27 cellular contexts compared by ENCODE assay signal in the genomic region with DNA sequence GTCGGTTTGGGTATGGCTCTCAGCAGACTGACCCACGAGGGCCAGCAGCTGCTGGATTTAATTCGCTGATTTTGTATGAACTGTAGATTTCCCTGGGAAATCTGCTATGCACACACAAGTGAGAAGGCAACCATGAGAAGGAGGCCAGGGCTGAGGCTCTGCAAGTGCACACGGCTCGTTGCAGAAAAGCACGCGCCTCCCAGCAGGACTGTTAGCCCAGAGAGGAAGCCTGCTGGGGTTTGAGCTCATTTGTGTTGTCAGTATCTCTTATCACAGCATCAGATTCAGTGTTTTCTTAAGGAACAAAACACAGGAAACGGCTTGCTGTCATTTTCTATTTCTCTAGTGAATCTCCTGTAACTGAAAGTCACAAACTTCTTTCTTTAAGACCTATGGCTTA.
DNase-seq lines count a peak whose midpoint lies in the region; ATAC-seq and TF ChIP-seq lines count a peak whose summit lies in the region.
"Had no signal": no experiment of that assay in that cellular context is flagged by ENCODE, and none has a peak within 500 bp of the region (broad histone marks: within the 10 kb centered on the region; RNA-seq: fewer than 3 reads in every experiment).

No MANE protein-coding gene starts in this region.

- CTCF ChIA-PET in HEK293T (lab: Yijun Ruan, JAX), result interaction anchor here (1.1 kb wide), 1 partner anchor 21 kb away, joined by 5 read pairs; no protein-coding TSS in a partner anchor

- TF ChIP-seq CTCF in endodermal cell (conservative IDR thresholded peaks at IDR 0.05), result no peak

- no peak overlapping the region for H3K27ac Mint-ChIP-seq in endodermal cell
- H3K27ac Mint-ChIP-seq: activated CD4-positive, alpha-beta T cell treated with anti-CD3 and anti-CD28 coated beads for 36 hours; activated CD8-positive, alpha-beta T cell treated with anti-CD3 and anti-CD28 coated beads for 36 hours; activated naive CD4-positive, alpha-beta T cell treated with anti-CD3 and anti-CD28 coated beads for 36 hours; natural killer cell treated with Interleukin-12 subunit alpha and Interleukin-12 subunit beta and Interleukin-15 and Interleukin-18, amount 100 ng/mL, for 72 hours; stimulated activated naive B cell treated with anti-CD40 and anti-IgM and Interleukin-4, amounts not matched to agents 10 μg/mL and 1 μg/mL and 100 μg/mL, for 72 hours; type B pancreatic cell had no signal

- peaks cover 16% of the 10 kb centered on the region for H3K4me1 Mint-ChIP-seq in endodermal cell
- H3K4me1 Mint-ChIP-seq: activated CD4-positive, alpha-beta T cell treated with anti-CD3 and anti-CD28 coated beads for 36 hours; stimulated activated naive B cell treated with anti-CD40 and anti-IgM and Interleukin-4, amounts not matched to agents 10 μg/mL and 1 μg/mL and 100 μg/mL, for 72 hours had no signal

- no peak overlapping the region for H3K27ac ChIP-seq in endodermal cell (ENCODE audit: low read depth, low read length)
- H3K27ac ChIP-seq: BLaER1 treated with 17β-estradiol and CSF1 and Interleukin-3, amounts not matched to agents 10 nM and 100 nM; esophagus squamous epithelium; foreskin keratinocyte; ovary had no signal

- WGBS in endodermal cell (ENCODE audit: insufficient coverage in 1 of 2, insufficient read length in 1 of 2), 2 experiments, result 24 to 44% methylated on average over 8 of the region's 8 CpGs

- H3K4me1 ChIP-seq in endodermal cell (ENCODE audit: control insufficient read depth, insufficient read depth, low read length), result peaks cover 3% of the 10 kb centered on the region
- H3K4me1 ChIP-seq: BLaER1 treated with 17β-estradiol and CSF1 and Interleukin-3, amounts not matched to agents 10 nM and 100 nM; esophagus squamous epithelium; foreskin keratinocyte; HAP-1 had no signal

- H3K9me3 ChIP-seq in endodermal cell (ENCODE audit: control insufficient read depth, low read length), result no peaks in the 10 kb centered on the region
- H3K9me3 ChIP-seq: BLaER1 treated with 17β-estradiol and CSF1 and Interleukin-3, amounts not matched to agents 10 nM and 100 nM; esophagus squamous epithelium; HAP-1; ovary had no signal

- peaks cover 26% of the 10 kb centered on the region for H3K27me3 ChIP-seq in endodermal cell (ENCODE audit: control insufficient read depth, insufficient read depth, low read length, poor library complexity, severe bottlenecking)
- H3K27me3 ChIP-seq: BLaER1 treated with 17β-estradiol and CSF1 and Interleukin-3, amounts not matched to agents 10 nM and 100 nM; esophagus squamous epithelium; foreskin keratinocyte; ovary had no signal

- H3K9me3 Mint-ChIP-seq in endodermal cell, result no peaks in the 10 kb centered on the region
- H3K9me3 Mint-ChIP-seq: type B pancreatic cell had no signal

- POLR2A ChIA-PET in HEK293T (lab: Yijun Ruan, JAX), result no interaction called here

- no peaks in the 10 kb centered on the region for H3K36me3 Mint-ChIP-seq in endodermal cell (ENCODE audit: low read depth)
- H3K36me3 Mint-ChIP-seq: stimulated activated naive B cell treated with anti-CD40 and anti-IgM and Interleukin-4, amounts not matched to agents 10 μg/mL and 1 μg/mL and 100 μg/mL, for 72 hours; type B pancreatic cell had no signal

- no peak for ATAC-seq in left cardiac atrium
- ATAC-seq: activated CD4-positive, alpha-beta T cell treated with anti-CD3 and anti-CD28 coated beads for 36 hours; activated CD8-positive, alpha-beta T cell treated with anti-CD3 and anti-CD28 coated beads for 36 hours; foreskin keratinocyte; natural killer cell treated with Interleukin-12 subunit alpha and Interleukin-12 subunit beta and Interleukin-15 and Interleukin-18, amount 100 ng/mL, for 72 hours; Panc1; stimulated activated naive B cell treated with anti-CD40 and anti-IgM and Interleukin-4, amounts not matched to agents 10 μg/mL and 1 μg/mL and 100 μg/mL, for 72 hours had no signal

- no peak overlapping the region for H3K9ac ChIP-seq in endodermal cell (ENCODE audit: extremely low read depth, low read length, poor library complexity, severe bottlenecking)
- H3K9ac ChIP-seq: BLaER1 treated with 17β-estradiol and CSF1 and Interleukin-3, amounts not matched to agents 10 nM and 100 nM had no signal

- H3K27me3 Mint-ChIP-seq in endodermal cell (ENCODE audit: insufficient read depth), result peaks cover 47% of the 10 kb centered on the region
- H3K27me3 Mint-ChIP-seq: activated CD4-positive, alpha-beta T cell treated with anti-CD3 and anti-CD28 coated beads for 36 hours; activated CD8-positive, alpha-beta T cell treated with anti-CD3 and anti-CD28 coated beads for 36 hours; natural killer cell treated with Interleukin-12 subunit alpha and Interleukin-12 subunit beta and Interleukin-15 and Interleukin-18, amount 100 ng/mL, for 72 hours; stimulated activated naive B cell treated with anti-CD40 and anti-IgM and Interleukin-4, amounts not matched to agents 10 μg/mL and 1 μg/mL and 100 μg/mL, for 72 hours had no signal

- H3K4me3 Mint-ChIP-seq in endodermal cell, result no peak overlapping the region
- H3K4me3 Mint-ChIP-seq: activated CD4-positive, alpha-beta T cell treated with anti-CD3 and anti-CD28 coated beads for 36 hours; activated CD8-positive, alpha-beta T cell treated with anti-CD3 and anti-CD28 coated beads for 36 hours; activated naive CD4-positive, alpha-beta T cell treated with anti-CD3 and anti-CD28 coated beads for 36 hours; natural killer cell treated with Interleukin-12 subunit alpha and Interleukin-12 subunit beta and Interleukin-15 and Interleukin-18, amount 100 ng/mL, for 72 hours; stimulated activated naive B cell treated with anti-CD40 and anti-IgM and Interleukin-4, amounts not matched to agents 10 μg/mL and 1 μg/mL and 100 μg/mL, for 72 hours; type B pancreatic cell had no signal

- intact Hi-C loops in left cardiac atrium (cut with DNase I), result no loop called here

- DNase-seq in HEK293T (ENCODE audit: extremely low spot score) (peak; percentile 6), NCI-H748 treated with DMSO at 0.1 percent for 48 hours (lab: John Stamatoyannopoulos, UW) (peak; percentile 76), endodermal cell (peak; percentile 76), smooth muscle cell of the brain vasculature (ENCODE audit: low read depth, low spot score) (peak; percentile 23), left cardiac atrium (no peak), NCI-H187 (lab: John Stamatoyannopoulos, UW) (no peak), DMS114 treated with DMSO at 0.1 percent for 48 hours (lab: John Stamatoyannopoulos, UW; ENCODE audit: unreplicated experiment) (no peak)
- DNase-seq: activated CD4-positive, alpha-beta T cell treated with anti-CD3 and anti-CD28 coated beads for 36 hours; activated CD8-positive, alpha-beta memory T cell treated with anti-CD3 and anti-CD28 coated beads, Interleukin-2, amount 50 U/mL, for 48 hours; activated CD8-positive, alpha-beta T cell treated with anti-CD3 and anti-CD28 coated beads for 36 hours; activated naive CD4-positive, alpha-beta T cell treated with anti-CD3 and anti-CD28 coated beads for 36 hours; Calu3; DND-41; esophagus squamous epithelium; foreskin keratinocyte; head of caudate nucleus; NCI-H146; NCI-H510A treated with DMSO at 0.1 percent for 48 hours; ovary; SHP77; stimulated activated naive B cell treated with anti-CD40 and anti-IgM and Interleukin-4, amounts not matched to agents 10 μg/mL and 1 μg/mL and 100 μg/mL, for 72 hours had no signal

- H3K36me3 ChIP-seq in endodermal cell (ENCODE audit: control insufficient read depth, insufficient read depth, low read length), result no peaks in the 10 kb centered on the region
- H3K36me3 ChIP-seq: BLaER1 treated with 17β-estradiol and CSF1 and Interleukin-3, amounts not matched to agents 10 nM and 100 nM; esophagus squamous epithelium; HAP-1; ovary had no signal

- H3K4me3 ChIP-seq in endodermal cell (ENCODE audit: low read length), result no peak overlapping the region
- H3K4me3 ChIP-seq: BLaER1 treated with 17β-estradiol and CSF1 and Interleukin-3, amounts not matched to agents 10 nM and 100 nM; esophagus squamous epithelium; HAP-1; lung; ovary had no signal

TF ChIP-seq in HEK293T, 16 proteins besides CTCF, POLR2A, EP300 and RAD21:
- TF ChIP-seq LEF1 (IDR thresholded peaks at IDR 0.05; ENCODE audit: borderline replicate concordance) (no peak), FOXK2 (IDR thresholded peaks at IDR 0.05) (no peak), ELF4 (IDR thresholded peaks at IDR 0.05) (no peak), FOXA1 (IDR thresholded peaks at IDR 0.05) (no peak), CTBP1 (IDR thresholded peaks at IDR 0.05; ENCODE audit: borderline replicate concordance) (no peak), NFRKB (IDR thresholded peaks at IDR 0.05) (no peak), HDGF (IDR thresholded peaks at IDR 0.05; ENCODE audit: borderline replicate concordance) (no peak), FOXM1 (IDR thresholded peaks at IDR 0.05; ENCODE audit: borderline replicate concordance) (no peak), ZNF384 (IDR thresholded peaks at IDR 0.05) (no peak), ARNT (IDR thresholded peaks at IDR 0.05) (no peak)

Comparison
In these comparisons a context has a peak if more than half of its experiments do, and no peak if none do; other contexts are left out.
1. DNase-seq: peak in HEK293T (single experiment), NCI-H748 treated with DMSO at 0.1 percent for 48 hours (single experiment), endodermal cell (single experiment) and smooth muscle cell of the brain vasculature (single experiment); none in left cardiac atrium (single experiment), NCI-H187 (0 of 2) and DMS114 treated with DMSO at 0.1 percent for 48 hours (single experiment).